21 cellular contexts compared by ENCODE assay signal in genomic region chr6:14828146-14828705, GRCh38.
"Had no signal": no experiment of that assay in that cellular context is flagged by ENCODE, and none has a peak within 500 bp of the region (broad histone marks: within the 10 kb centered on the region; RNA-seq: fewer than 3 reads in every experiment).

No MANE protein-coding gene starts in this region.

- H3K4me3 Mint-ChIP-seq: activated CD8-positive, alpha-beta T cell treated with anti-CD3 and anti-CD28 coated beads, Interleukin-2, amount 10 ng/mL, durations not matched to agents 7 days and 5 days; activated naive CD8-positive, alpha-beta T cell treated with anti-CD3 and anti-CD28 coated beads, Interleukin-2, amount 50 U/mL, for 24 hours; activated T-helper 1 cell treated with anti-CD3 and anti-CD28 coated beads, Interleukin-12 subunit alpha, Interleukin-12 subunit beta, Interleukin-2, Interleukin-4 antibody, amounts not matched to agents 30 ng/mL and 10 ng/mL and 1 ng/mL, durations not matched to agents 14 hours and 24 hours and 36 hours had no signal

- H3K9me3 Mint-ChIP-seq: activated naive CD8-positive, alpha-beta T cell treated with anti-CD3 and anti-CD28 coated beads, Interleukin-2, amount 50 U/mL, for 24 hours had no signal

- ATAC-seq: activated CD8-positive, alpha-beta T cell treated with anti-CD3 and anti-CD28 coated beads, Interleukin-2, amount 10 ng/mL, durations not matched to agents 7 days and 5 days; activated naive CD8-positive, alpha-beta T cell treated with anti-CD3 and anti-CD28 coated beads, Interleukin-2, amount 50 U/mL, for 24 hours; left lung; right cardiac atrium; stimulated activated naive CD8-positive, alpha-beta T cell treated with anti-CD3 and anti-CD28 coated beads, Interleukin-15, Interleukin-2, amounts not matched to agents 100 U/mL and 50 U/mL, for 24 hours had no signal

- H3K4me3 ChIP-seq: left lung, lung, upper lobe of left lung had no signal

- H3K36me3 Mint-ChIP-seq: brain, naive B cell had no signal

- DNase-seq: activated CD4-positive, alpha-beta T cell treated with anti-CD3 and anti-CD28 coated beads, Interleukin-2, amount 50 U/mL, for 1 hour; activated CD4-positive, CD25-positive, alpha-beta regulatory T cell treated with anti-CD3 and anti-CD28 coated beads, Interleukin-2, amount 50 U/mL, for 72 hours; activated CD8-positive, alpha-beta T cell treated with anti-CD3 and anti-CD28 coated beads, Interleukin-2, amount 10 ng/mL, durations not matched to agents 7 days and 5 days; activated gamma-delta T cell; activated naive CD4-positive, alpha-beta T cell treated with anti-CD3 and anti-CD28 coated beads, Interleukin-2, amount 50 U/mL, for 16 hours; activated naive CD8-positive, alpha-beta T cell treated with anti-CD3 and anti-CD28 coated beads, Interleukin-2, amount 50 U/mL, for 24 hours; effector CD4-positive, alpha-beta T cell; erythroblast; foreskin fibroblast; left lung; naive B cell; nucleus accumbens; right cardiac atrium; stimulated activated CD4-positive, alpha-beta T cell treated with anti-CD3 and anti-CD28 coated beads, Interleukin-12 subunit alpha, Interleukin-12 subunit beta, amount 100 ng/mL, for 4 hours; stimulated activated CD4-positive, alpha-beta T cell treated with anti-CD3 and anti-CD28 coated beads, Interleukin-4, amount 100 ng/mL, for 4 hours; stimulated activated naive CD8-positive, alpha-beta T cell treated with anti-CD3 and anti-CD28 coated beads, Interleukin-15, Interleukin-2, amounts not matched to agents 100 U/mL and 50 U/mL, for 24 hours; T-helper 2 cell; upper lobe of left lung had no signal

- H3K27ac Mint-ChIP-seq: activated CD8-positive, alpha-beta T cell treated with anti-CD3 and anti-CD28 coated beads, Interleukin-2, amount 10 ng/mL, durations not matched to agents 7 days and 5 days; activated T-helper 1 cell treated with anti-CD3 and anti-CD28 coated beads, Interleukin-12 subunit alpha, Interleukin-12 subunit beta, Interleukin-2, Interleukin-4 antibody, amounts not matched to agents 30 ng/mL and 10 ng/mL and 1 ng/mL, durations not matched to agents 14 hours and 24 hours and 36 hours had no signal
